In the genomic region with DNA sequence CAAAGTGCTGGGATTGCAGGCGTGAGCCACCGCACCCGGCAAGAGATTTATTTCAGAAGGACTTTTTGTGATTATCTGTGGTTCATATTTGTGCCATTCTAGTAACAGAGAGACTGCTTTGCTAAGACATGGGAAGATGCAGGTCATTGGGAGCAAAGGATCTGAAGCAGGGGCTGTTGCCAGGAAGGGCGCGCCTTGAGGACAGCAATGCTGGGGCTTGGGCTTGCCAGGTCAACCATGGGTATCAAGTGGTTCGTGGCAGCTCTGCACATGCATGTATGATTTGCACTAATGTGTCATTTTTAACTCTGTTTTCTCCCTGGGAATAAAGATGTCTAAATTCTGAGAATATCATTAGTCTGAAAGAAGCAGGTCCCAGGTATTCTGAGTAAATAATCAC, we compare ENCODE assay signal across 35 cellular contexts. TPM values are rescaled to one million over a fixed set of nuclear protein-coding genes. Genes with fewer than 3 reads are reported as not detected.
"Had no signal": no experiment of that assay in that cellular context is flagged by ENCODE, and none has a peak within 500 bp of the region (broad histone marks: within the 10 kb centered on the region; RNA-seq: fewer than 3 reads in every experiment).

No MANE protein-coding gene starts in this region.

- H3K36me3 ChIP-seq: ascending aorta, Peyer's patch had no signal

- DNase-seq: activated B cell treated with CpG ODN at 0.5 μM for 24 hours; activated CD4-positive, alpha-beta memory T cell treated with anti-CD3 and anti-CD28 coated beads for 36 hours; activated CD4-positive, alpha-beta T cell treated with anti-CD3 and anti-CD28 coated beads for 4 hours; activated CD4-positive, alpha-beta T cell treated with anti-CD3 and anti-CD28 coated beads, Interleukin-2, amount 50 U/mL, for 1 hour; activated CD4-positive, CD25-positive, alpha-beta regulatory T cell treated with anti-CD3 and anti-CD28 coated beads, Interleukin-2, amount 50 U/mL, for 72 hours; activated CD8-positive, alpha-beta memory T cell treated with anti-CD3 and anti-CD28 coated beads, Interleukin-2, amount 50 U/mL, for 4 hours; activated effector memory CD4-positive, alpha-beta T cell treated with Interleukin-2 at 50 U/mL for 16 hours; activated naive CD4-positive, alpha-beta T cell treated with anti-CD3 and anti-CD28 coated beads, Interleukin-2, amount 50 U/mL, for 16 hours; activated naive CD8-positive, alpha-beta T cell treated with anti-CD3 and anti-CD28 coated beads for 36 hours; activated T-cell treated with anti-CD3 and anti-CD28 coated beads, Interleukin-2, amount 50 U/mL, for 48 hours; amniotic stem cell; NCI-H1092 treated with DMSO at 0.1 percent for 48 hours; NCI-H1417; NCI-H146; NCI-H187; NCI-H2029 treated with DMSO at 0.1 percent for 48 hours; NCI-H2107; NCI-H2171; NCI-H510A; NCI-H526; NCI-H748 treated with DMSO at 0.1 percent for 48 hours; NK-92 treated with Interleukin-12 subunit alpha and Interleukin-12 subunit beta, amount 100 ng/mL, for 24 hours; PC-3; RPMI8226; SIG-M5; SW 1271; T-helper 1 cell; T-helper 2 cell; T-helper 9 cell had no signal

- FAIRE-seq: K562 had no signal

- ATAC-seq: K562, PC-3, SK-N-SH treated with all-trans-retinoic acid at 6 μM for 48 hours had no signal

- H3K27me3 ChIP-seq: ascending aorta, Peyer's patch had no signal

- H3K9me3 ChIP-seq: ascending aorta, Peyer's patch had no signal

- H3K4me1 ChIP-seq: ascending aorta, Peyer's patch had no signal

- H3K4me3 ChIP-seq: ascending aorta, K562, Peyer's patch had no signal

- H3K27ac ChIP-seq: ascending aorta, Peyer's patch, VCaP had no signal

RNA-seq across cellular contexts. Expression of gene ADAMTS2, which starts 17.0 kb away (rescaled TPM):
- total RNA-seq: activated B cell treated with CpG ODN at 0.5 μM for 24 hours; activated CD4-positive, alpha-beta memory T cell treated with anti-CD3 and anti-CD28 coated beads for 36 hours; activated naive CD8-positive, alpha-beta T cell treated with anti-CD3 and anti-CD28 coated beads for 36 hours; K562; PC-3; SK-MEL-5 had no signal
- polyA plus RNA-seq: K562 had no signal
